In genomic region chr1:51189421-51190073, GRCh38 we compare ENCODE assay signal across 8 cellular contexts. TPM values are rescaled to one million over a fixed set of nuclear protein-coding genes. Genes with fewer than 3 reads are reported as not detected.
DNase-seq lines count a peak whose midpoint lies in the region; ATAC-seq and TF ChIP-seq lines count a peak whose summit lies in the region.

No MANE protein-coding gene starts in this region.

- no peak overlapping the region for H3K9ac ChIP-seq in liver (ENCODE audit: low read depth in 1 of 2, low read length in 2 of 2)

- TF ChIP-seq CTCF in A673 (conservative IDR thresholded peaks at IDR 0.05; ENCODE audit: low read depth, low read length) (peak; percentile 97), GM10248 (IDR thresholded peaks at IDR 0.05; ENCODE audit: control extremely low read depth, extremely low read depth, low read depth, missing control alignments) (peak; percentile 88), cardiac fibroblast (IDR thresholded peaks at IDR 0.05; ENCODE audit: low read depth, low read length) (peak; percentile 86), liver (IDR thresholded peaks at IDR 0.05; ENCODE audit: low read depth, low read length, missing input control) (peak; percentile 85)

- H3K9me3 ChIP-seq in A673 (ENCODE audit: low read depth, low read length, poor library complexity, severe bottlenecking) (no peaks in the 10 kb centered on the region), liver (ENCODE audit: control insufficient read depth in 4 of 4, low read length in 3 of 4) (no peaks in the 10 kb centered on the region)

- POLR2A ChIA-PET in A673 (lab: Charles Lee; ENCODE audit: low non-redundant PET) (interaction anchor here (0.5 kb wide), 1 partner anchor 10 kb away, joined by 3 read pairs; no protein-coding TSS in a partner anchor), GM10248 (lab: Yijun Ruan, JAX) (no interaction called here)

- peak; percentile 87 to 92 for TF ChIP-seq RAD21 in liver (IDR thresholded peaks at IDR 0.05)

- BruUV-seq in A673 (replicated peaks; lab: Mats Ljungman, UMichigan), result no TSS peak

- H3K4me3 ChIP-seq in A673 (ENCODE audit: low read depth, low read length, poor library complexity, severe bottlenecking) (no peak overlapping the region), cardiac fibroblast (replicated peaks in 1 of 2; ENCODE audit: low read depth in 2 of 2, low read length in 2 of 2) (no peak overlapping the region), liver (ENCODE audit: low read depth in 1 of 3, low read length in 3 of 3) (no peak overlapping the region)

- H3K27me3 ChIP-seq in A673 (replicated peaks; ENCODE audit: insufficient read depth, low read depth, low read length, poor library complexity) (no peaks in the 10 kb centered on the region), liver (ENCODE audit: control insufficient read depth in 4 of 4, insufficient read depth in 4 of 4, low read length in 3 of 4) (no peaks in the 10 kb centered on the region)

- intact Hi-C loops in A673 (cut with micrococcal nuclease; ENCODE audit: unreplicated experiment), result loop anchor here (2.0 to 10.0 kb wide), 6 partner anchors 102 to 821 kb away; no protein-coding TSS in a partner anchor

- no peaks in the 10 kb centered on the region for H3K4me1 ChIP-seq in A673 (ENCODE audit: insufficient read depth, low read length, poor library complexity, severe bottlenecking)
- no peaks in the 10 kb centered on the region for H3K4me1 ChIP-seq in liver (ENCODE audit: control insufficient read depth in 4 of 4, insufficient read depth in 4 of 4, low read length in 3 of 4)

- DNase-seq in A673 (ENCODE audit: low spot score) (peak; percentile 69), GM10248 (ENCODE audit: extremely low spot score) (peak; percentile 71), NCI-H1048 (lab: John Stamatoyannopoulos, UW) (peak; percentile 24), SK-MEL-5 (ENCODE audit: low read depth, low spot score) (peak; percentile 64), cardiac fibroblast (ENCODE audit: low read depth in 2 of 2) (peak; percentile 84 to 88)
- peak; percentile 7 for DNase-seq in stimulated activated CD8-positive, alpha-beta memory T cell treated with anti-CD3 and anti-CD28 coated beads, Interleukin-7, amount 100 ng/mL, for 24 hours (ENCODE audit: low read depth)

- in situ Hi-C loops in SK-MEL-5 (cut with HindIII; ENCODE audit: low pct_unique_long_range_greater_than_20kb, low sequenced_read_pairs), result no loop called here

- no peaks in the 10 kb centered on the region for H3K36me3 ChIP-seq in A673 (ENCODE audit: insufficient read depth, low read length, poor library complexity, severe bottlenecking)
- no peaks in the 10 kb centered on the region for H3K36me3 ChIP-seq in liver (ENCODE audit: control insufficient read depth in 4 of 4, insufficient read depth in 3 of 4, low read depth in 1 of 4, low read length in 3 of 4)

- CTCF ChIA-PET in A673 (lab: Charles Lee), result interaction anchor here (0.5 to 1.2 kb wide), 5 partner anchors 10 to 822 kb away, joined by 3 to 5 read pairs (median 3); no protein-coding TSS in a partner anchor
- CTCF ChIA-PET in GM10248 (lab: Yijun Ruan, JAX), result interaction anchor here (0.7 to 7.1 kb wide), 42 partner anchors 10 to 823 kb away, joined by 3 to 138 read pairs (median 4); partner anchors contain the start of genes C1orf185 and RNF11

- ATAC-seq in HG02571 (IDR thresholded peaks at IDR 0.05; ENCODE audit: unreplicated experiment), result no peak

- WGBS in liver, result 70% methylated on average over 2 of the region's 2 CpGs

- H3K27ac ChIP-seq in A673 (ENCODE audit: low read depth, low read length, poor library complexity, severe bottlenecking) (no peak overlapping the region), liver (ENCODE audit: low read depth in 1 of 2, low read length in 2 of 2) (no peak overlapping the region)

TF ChIP-seq in liver, 16 proteins besides CTCF, POLR2A, EP300 and RAD21:
- no peak for TF ChIP-seq JUND (IDR thresholded peaks at IDR 0.05)

RNA-seq across cellular contexts. Expression of gene RNF11, which starts 46.5 kb away (rescaled TPM):
- total RNA-seq in A673 (2021), result 59.9 and 67.5 TPM in 2 replicates
- total RNA-seq in SK-MEL-5 (2014; rRNA removed; shearing (Covaris generic)), result 103 and 110 TPM in 2 replicates
- polyA plus RNA-seq in SK-MEL-5 (2015; cell fraction: cytosol; rRNA removed), result 50.5 and 68.1 TPM in 2 replicates
- polyA plus RNA-seq in SK-MEL-5 (2015; cell fraction: nucleus; rRNA removed), result 11.6 and 15.7 TPM in 2 replicates
- total RNA-seq in liver, result 100 to 1,000 TPM in 1 of 2 donors, 10 to 100 TPM in 1; 60.5 to 102 TPM
- polyA plus RNA-seq in liver, result 10 to 100 TPM; 24.1 to 36.9 TPM

Comparison
In these comparisons a context has a peak if more than half of its experiments do, and no peak if none do; other contexts are left out.
1. DNase-seq: peak in every context shown above with its lines; median percentile 86 in cardiac fibroblast; 71 in GM10248; 69 in A673; 64 in SK-MEL-5; 24 in NCI-H1048; 7 in stimulated activated CD8-positive, alpha-beta memory T cell treated with anti-CD3 and anti-CD28 coated beads, Interleukin-7, amount 100 ng/mL, for 24 hours.